10 cellular contexts compared by ENCODE assay signal in the genomic region with DNA sequence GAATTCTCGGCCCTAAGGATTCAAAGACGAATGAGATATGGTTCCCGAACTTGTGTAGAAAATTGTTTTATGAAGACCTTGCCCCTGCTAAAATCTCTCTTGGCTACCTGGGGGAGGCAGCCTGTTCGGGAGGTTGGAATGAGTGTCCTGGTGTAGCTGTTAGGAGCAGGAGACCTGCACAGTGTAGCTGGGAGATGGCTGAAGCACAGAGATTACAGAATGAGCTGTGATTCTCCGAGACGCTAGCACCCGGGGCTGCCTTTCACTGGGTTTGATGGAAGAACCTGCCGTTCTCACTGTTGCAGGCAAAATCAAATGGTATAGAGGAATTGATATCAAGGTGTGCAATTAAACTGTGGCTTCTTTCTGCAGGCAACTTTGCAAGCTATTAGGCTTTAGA.
A peak's percentile ranks its signal among the peaks of the same experiment; 100 is the strongest.
DNase-seq lines count a peak whose midpoint lies in the region; ATAC-seq and TF ChIP-seq lines count a peak whose summit lies in the region.
"Had no signal": no experiment of that assay in that cellular context is flagged by ENCODE, and none has a peak within 500 bp of the region (broad histone marks: within the 10 kb centered on the region; RNA-seq: fewer than 3 reads in every experiment).

No MANE protein-coding gene starts in this region.

- H3K4me3 Mint-ChIP-seq in Caco-2 (ENCODE audit: unreplicated experiment) (peak overlapping the region; percentile 80), brain (peak overlapping the region; percentile 66 to 78 (median 71))
- H3K4me3 Mint-ChIP-seq in naive thymus-derived CD4-positive, alpha-beta T cell, result peak overlapping the region in 9 of 10 donors; percentile 29 to 87 (median 66)

- CTCF ChIA-PET in Caco-2 (lab: Charles Lee), result interaction anchor here (0.8 to 1.2 kb wide), 4 partner anchors 29 to 42 kb away, joined by 3 to 10 read pairs (median 4); no protein-coding TSS in a partner anchor
- CTCF ChIA-PET in naive thymus-derived CD4-positive, alpha-beta T cell (lab: Charles Lee), result interaction anchor here (1.0 kb wide), 1 partner anchor 32 kb away, joined by 3 read pairs; no protein-coding TSS in a partner anchor

- intact Hi-C loops in Caco-2 (cut with micrococcal nuclease; ENCODE audit: unreplicated experiment), result loop anchor here (1.0 to 2.0 kb wide), 2 partner anchors 9 to 28 kb away; no protein-coding TSS in a partner anchor
- intact Hi-C loops in naive thymus-derived CD4-positive, alpha-beta T cell (cut with micrococcal nuclease), result no loop called here

- TF ChIP-seq CTCF in Caco-2 (IDR thresholded peaks at IDR 0.05; ENCODE audit: insufficient read depth in 1 of 2, low read depth in 1 of 2, low read length in 1 of 2, severe bottlenecking in 1 of 2, unreplicated experiment in 1 of 2) (no peak), brain (conservative IDR thresholded peaks at IDR 0.05) (no peak)

- peaks cover 17% of the 10 kb centered on the region for H3K4me1 Mint-ChIP-seq in Caco-2 (ENCODE audit: low read depth, unreplicated experiment)
- H3K4me1 Mint-ChIP-seq in brain, result peaks cover 57% of the 10 kb centered on the region
- peaks cover 23 to 53% (median 38%) of the 10 kb centered on the region in 7 donors for H3K4me1 Mint-ChIP-seq in naive thymus-derived CD4-positive, alpha-beta T cell

- H3K27ac Mint-ChIP-seq in Caco-2 (ENCODE audit: unreplicated experiment) (peak overlapping the region; percentile 75), brain (peak overlapping the region; percentile 43 to 82 (median 76))
- peak overlapping the region in 5 of 9 donors; percentile 1 to 91 (median 57) for H3K27ac Mint-ChIP-seq in naive thymus-derived CD4-positive, alpha-beta T cell

- H3K4me3 ChIP-seq in Caco-2 (ENCODE audit: low read depth, low read length), result peak overlapping the region; percentile 42
- H3K4me3 ChIP-seq in HUES6 (ENCODE audit: low read depth, low read length), result peak overlapping the region; percentile 72
- no peak overlapping the region for H3K4me3 ChIP-seq in naive thymus-derived CD4-positive, alpha-beta T cell (ENCODE audit: low read length)
- H3K4me3 ChIP-seq: psoas muscle had no signal

- H3K36me3 Mint-ChIP-seq in Caco-2 (ENCODE audit: insufficient read depth, unreplicated experiment) (peaks cover 5% of the 10 kb centered on the region), brain (peaks cover 15% of the 10 kb centered on the region)
- peaks cover 0 to 8% (median 4%) of the 10 kb centered on the region in 5 donors for H3K36me3 Mint-ChIP-seq in naive thymus-derived CD4-positive, alpha-beta T cell

- POLR2A ChIA-PET in Caco-2 (lab: Charles Lee), result interaction anchor here (0.7 to 1.7 kb wide), 3 partner anchors 10 to 32 kb away, joined by 3 to 8 read pairs (median 7); no protein-coding TSS in a partner anchor
- POLR2A ChIA-PET in naive thymus-derived CD4-positive, alpha-beta T cell (lab: Charles Lee), result no interaction called here

- H3K36me3 ChIP-seq in Caco-2 (ENCODE audit: control insufficient read depth, insufficient read depth, low read length), result no peaks in the 10 kb centered on the region
- no peaks in the 10 kb centered on the region for H3K36me3 ChIP-seq in HUES6 (ENCODE audit: control insufficient read depth, insufficient read depth, low read length)
- no peaks in the 10 kb centered on the region for H3K36me3 ChIP-seq in naive thymus-derived CD4-positive, alpha-beta T cell (ENCODE audit: control insufficient read depth in 2 of 3, insufficient read depth in 3 of 3, low read length in 3 of 3)

- no peak overlapping the region for H3K27ac ChIP-seq in HUES6 (ENCODE audit: low read depth, low read length)
- H3K27ac ChIP-seq in naive thymus-derived CD4-positive, alpha-beta T cell (ENCODE audit: low read depth, low read length), result peak overlapping the region; percentile 42

- H3K9me3 ChIP-seq in Caco-2 (no peaks in the 10 kb centered on the region), HUES6 (ENCODE audit: control insufficient read depth, insufficient read depth, low read depth, low read length) (no peaks in the 10 kb centered on the region)
- no peaks in the 10 kb centered on the region for H3K9me3 ChIP-seq in naive thymus-derived CD4-positive, alpha-beta T cell (ENCODE audit: control insufficient read depth in 2 of 3, low read length in 3 of 3)
- H3K9me3 ChIP-seq: psoas muscle had no signal

- no peak for DNase-seq in Caco-2
- DNase-seq in naive thymus-derived CD4-positive, alpha-beta T cell, result no peak
- no peak for DNase-seq in T-helper 9 cell
- DNase-seq: EL, NCI-H1930, psoas muscle had no signal

- H3K27me3 Mint-ChIP-seq in Caco-2 (ENCODE audit: insufficient read depth, unreplicated experiment), result no peaks in the 10 kb centered on the region
- H3K27me3 Mint-ChIP-seq in brain, result no peaks in the 10 kb centered on the region
- no peaks in the 10 kb centered on the region for H3K27me3 Mint-ChIP-seq in naive thymus-derived CD4-positive, alpha-beta T cell

- BruUV-seq in Caco-2 (replicated peaks; lab: Mats Ljungman, UMichigan), result TSS peak; percentile 98

- H3K4me1 ChIP-seq in Caco-2 (peaks cover 17% of the 10 kb centered on the region), HUES6 (ENCODE audit: control insufficient read depth, insufficient read depth, low read length) (peaks cover 17% of the 10 kb centered on the region)
- H3K4me1 ChIP-seq in naive thymus-derived CD4-positive, alpha-beta T cell (ENCODE audit: control insufficient read depth in 2 of 2, insufficient read depth in 2 of 2, low read length in 2 of 2), result peaks cover 6 to 16% of the 10 kb centered on the region in 2 donors

- no peak overlapping the region for H3K9ac ChIP-seq in HUES6 (ENCODE audit: low read length)

- no peak for ATAC-seq in naive thymus-derived CD4-positive, alpha-beta T cell
- ATAC-seq in GM21515 (IDR thresholded peaks at IDR 0.05; ENCODE audit: unreplicated experiment), result no peak
- ATAC-seq in HG02981 (IDR thresholded peaks at IDR 0.05; ENCODE audit: unreplicated experiment), result no peak

- H3K27me3 ChIP-seq in Caco-2 (replicated peaks; ENCODE audit: control insufficient read depth, insufficient read depth, low read length), result no peaks in the 10 kb centered on the region
- H3K27me3 ChIP-seq in HUES6 (ENCODE audit: control insufficient read depth, insufficient read depth, low read length), result no peaks in the 10 kb centered on the region
- H3K27me3 ChIP-seq in naive thymus-derived CD4-positive, alpha-beta T cell (ENCODE audit: control insufficient read depth in 2 of 2, insufficient read depth in 2 of 2, low read length in 2 of 2), result no peaks in the 10 kb centered on the region

- H3K9me3 Mint-ChIP-seq in Caco-2 (ENCODE audit: unreplicated experiment) (no peaks in the 10 kb centered on the region), brain (peaks cover 0 to 3% (median 0%) of the 10 kb centered on the region in 5 experiments)
- no peaks in the 10 kb centered on the region for H3K9me3 Mint-ChIP-seq in naive thymus-derived CD4-positive, alpha-beta T cell
